In genomic region chr2:72144746-72145657, GRCh38 we compare ENCODE assay signal across 8 cellular contexts. TPM values are rescaled to one million over a fixed set of nuclear protein-coding genes. Genes with fewer than 3 reads are reported as not detected.
DNase-seq lines count a peak whose midpoint lies in the region; ATAC-seq and TF ChIP-seq lines count a peak whose summit lies in the region.

No MANE protein-coding gene starts in this region.

- no peak for TF ChIP-seq POLR2A in vagina (IDR thresholded peaks at IDR 0.05)

- H3K27ac ChIP-seq in Panc1 (ENCODE audit: low read length): no peak overlapping the region
- no peak overlapping the region for H3K27ac ChIP-seq in duodenal mucosa (ENCODE audit: low read depth, low read length)
- peak overlapping the region; percentile 16 for H3K27ac ChIP-seq in vagina

- intact Hi-C loops in Panc1 (cut with micrococcal nuclease; ENCODE audit: unreplicated experiment) (no loop called here), mucosa of descending colon (cut with DNase I, micrococcal nuclease) (no loop called here), vagina (cut with DNase I) (loop anchor here (10.0 kb wide), 2 partner anchors 210 to 440 kb away; no protein-coding TSS in a partner anchor)

- POLR2A ChIA-PET in Panc1 (lab: Charles Lee): no interaction called here

- H3K4me1 ChIP-seq in Panc1 (ENCODE audit: control insufficient read depth, insufficient read depth, low read length) (peaks cover 19% of the 10 kb centered on the region), duodenal mucosa (ENCODE audit: control insufficient read depth in 1 of 2, insufficient read depth in 2 of 2, low read length in 2 of 2) (peaks cover 35 to 54% of the 10 kb centered on the region in 2 donors), mucosa of descending colon (ENCODE audit: low read depth) (peaks cover 62% of the 10 kb centered on the region), vagina (peaks cover 72% of the 10 kb centered on the region)

- H3K4me3 ChIP-seq in Panc1 (ENCODE audit: low read depth in 2 of 2, low read length in 2 of 2) (peak overlapping the region; percentile 52 to 64), duodenal mucosa (ENCODE audit: low read depth in 1 of 2, low read length in 2 of 2) (peak overlapping the region; percentile 63 to 67), mucosa of descending colon (no peak overlapping the region), vagina (peak overlapping the region; percentile 40 to 42)

- no peak overlapping the region for H3K9ac ChIP-seq in duodenal mucosa (ENCODE audit: low read depth in 1 of 2, low read length in 2 of 2)

- peaks cover 7% of the 10 kb centered on the region for H3K36me3 Mint-ChIP-seq in T-helper 2 cell treated with Interferon-gamma antibody and Interleukin-4, amounts not matched to agents 5 μg/mL and 100 μg/mL, for 36 hours (ENCODE audit: low read depth)

- H3K27ac Mint-ChIP-seq in T-helper 2 cell treated with Interferon-gamma antibody and Interleukin-4, amounts not matched to agents 5 μg/mL and 100 μg/mL, for 36 hours: peak overlapping the region; percentile 60

- BruUV-seq in Panc1 (replicated peaks; lab: Mats Ljungman, UMichigan): no TSS peak

- in situ Hi-C loops in Panc1 (cut with HindIII; ENCODE audit: low pct_unique_long_range_greater_than_20kb, low sequenced_read_pairs): no loop called here

- peak overlapping the region; percentile 33 for H3K4me3 Mint-ChIP-seq in T-helper 2 cell treated with Interferon-gamma antibody and Interleukin-4, amounts not matched to agents 5 μg/mL and 100 μg/mL, for 36 hours

- H3K36me3 ChIP-seq in Panc1 (ENCODE audit: control insufficient read depth, insufficient read depth, low read length) (no peaks in the 10 kb centered on the region; the same call in 1 of the 2 replicates), duodenal mucosa (ENCODE audit: control insufficient read depth in 1 of 2, insufficient read depth in 2 of 2, low read length in 2 of 2) (no peaks in the 10 kb centered on the region), mucosa of descending colon (ENCODE audit: low read depth) (no peaks in the 10 kb centered on the region), vagina (no peaks in the 10 kb centered on the region)

- H3K9me3 Mint-ChIP-seq in T-helper 2 cell treated with Interferon-gamma antibody and Interleukin-4, amounts not matched to agents 5 μg/mL and 100 μg/mL, for 36 hours: no peaks in the 10 kb centered on the region

- CTCF ChIA-PET in Panc1 (lab: Charles Lee): no interaction called here

- peaks cover 60% of the 10 kb centered on the region for H3K27me3 Mint-ChIP-seq in T-helper 2 cell treated with Interferon-gamma antibody and Interleukin-4, amounts not matched to agents 5 μg/mL and 100 μg/mL, for 36 hours (ENCODE audit: low read depth)

- peak; percentile 74 for ATAC-seq in Panc1
- peak; percentile 43 for ATAC-seq in mucosa of descending colon
- ATAC-seq in HG03460 (IDR thresholded peaks at IDR 0.05; ENCODE audit: unreplicated experiment): no peak

- H3K27me3 ChIP-seq in Panc1 (ENCODE audit: control insufficient read depth, insufficient read depth, low read length): peaks cover 11% of the 10 kb centered on the region
- H3K27me3 ChIP-seq in duodenal mucosa (ENCODE audit: control insufficient read depth in 1 of 2, insufficient read depth in 2 of 2, low read length in 2 of 2): peaks cover 37 to 41% of the 10 kb centered on the region in 2 donors
- H3K27me3 ChIP-seq in vagina: peaks cover 21% of the 10 kb centered on the region

- H3K9me3 ChIP-seq in Panc1 (ENCODE audit: control insufficient read depth, insufficient read depth, low read depth, low read length): no peaks in the 10 kb centered on the region
- no peaks in the 10 kb centered on the region for H3K9me3 ChIP-seq in duodenal mucosa (ENCODE audit: control insufficient read depth in 1 of 2, low read length in 2 of 2)
- H3K9me3 ChIP-seq in mucosa of descending colon: no peaks in the 10 kb centered on the region
- H3K9me3 ChIP-seq in vagina: no peaks in the 10 kb centered on the region

- TF ChIP-seq CTCF in Panc1 (IDR thresholded peaks at IDR 0.05) (no peak), mucosa of descending colon (IDR thresholded peaks at IDR 0.05) (no peak), vagina (IDR thresholded peaks at IDR 0.05) (no peak)

- no peak for DNase-seq in T-helper 2 cell treated with Interferon-gamma antibody and Interleukin-4, amounts not matched to agents 5 μg/mL and 100 μg/mL, for 36 hours (ENCODE audit: low spot score)
- DNase-seq in T-helper 2 cell (no peak), Panc1 (ENCODE audit: low read depth, low spot score) (no peak), mucosa of descending colon (peak; percentile 52 to 71 (median 64)), vagina (ENCODE audit: extremely low spot score in 2 of 2) (peak; percentile 58 to 77), CD1c-positive myeloid dendritic cell (ENCODE audit: extremely low spot score) (no peak)

- H3K4me1 Mint-ChIP-seq in T-helper 2 cell treated with Interferon-gamma antibody and Interleukin-4, amounts not matched to agents 5 μg/mL and 100 μg/mL, for 36 hours (ENCODE audit: low read depth): peaks cover 13% of the 10 kb centered on the region

RNA-seq across cellular contexts. Expression of gene CYP26B1, which starts 2.7 kb away (rescaled TPM):
- total RNA-seq in Panc1 (2021; ENCODE audit: unreplicated experiment) (12.3 TPM), mucosa of descending colon (1 to 10 TPM in 2 of 3 donors, under 1 TPM in 1; 0.82 to 9.5 (median 2.5) TPM), vagina (6.9 TPM)
- 6.8 TPM for polyA plus RNA-seq in Panc1 (2012; ENCODE audit: insufficient read length)

Comparison
In these comparisons a context has a peak if more than half of its experiments do, and no peak if none do; other contexts are left out.
1. DNase-seq: peak in mucosa of descending colon (3 of 3) and vagina (2 of 2); none in T-helper 2 cell treated with Interferon-gamma antibody and Interleukin-4, amounts not matched to agents 5 μg/mL and 100 μg/mL, for 36 hours (single experiment), T-helper 2 cell (0 of 5), Panc1 (single experiment) and CD1c-positive myeloid dendritic cell (single experiment).